8 cellular contexts compared by ENCODE assay signal in the genomic region with DNA sequence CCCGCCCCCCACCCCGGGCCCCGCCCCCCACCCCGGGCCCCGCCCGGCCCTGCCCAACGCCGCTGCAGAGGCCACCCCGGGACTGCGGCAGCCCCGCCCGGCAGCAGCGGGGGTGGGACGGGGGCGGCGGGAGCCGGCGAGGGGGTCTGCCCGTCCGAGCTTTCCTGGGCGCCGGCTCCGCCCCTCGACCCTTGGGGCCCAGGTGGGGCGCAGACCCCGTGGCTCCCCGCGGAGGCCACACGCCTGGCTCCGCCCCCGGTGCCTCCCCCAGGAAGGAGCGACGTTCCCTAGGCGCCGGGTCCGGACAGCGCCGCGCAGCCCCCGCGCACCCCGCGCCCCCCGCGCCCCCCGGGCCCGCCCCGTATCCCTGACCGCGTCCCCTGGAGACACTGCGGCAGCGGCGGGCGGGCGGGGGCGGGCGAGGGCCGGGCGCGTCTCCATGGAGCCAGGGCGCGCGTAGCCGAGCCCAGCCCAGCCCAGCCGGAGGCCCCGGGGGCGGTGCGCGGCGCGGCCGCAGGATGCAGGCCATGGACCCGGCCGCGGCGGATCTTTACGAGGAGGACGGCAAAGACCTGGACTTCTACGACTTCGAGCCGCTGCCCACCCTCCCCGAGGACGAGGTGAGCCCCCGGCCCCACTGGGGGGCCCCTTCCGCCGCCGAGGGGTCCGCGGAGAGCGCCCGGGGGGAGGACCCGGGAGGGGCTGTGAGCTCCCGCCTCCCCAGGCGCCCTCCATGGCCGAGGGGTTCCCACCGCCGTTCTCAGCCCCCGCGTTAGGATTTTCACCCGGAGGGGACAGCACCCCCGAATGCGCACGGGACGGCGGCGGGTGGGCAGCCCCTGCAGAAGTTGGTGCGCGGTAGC. TPM values are rescaled to one million over a fixed set of nuclear protein-coding genes. Genes with fewer than 3 reads are reported as not detected.
A peak's percentile ranks its signal among the peaks of the same experiment; 100 is the strongest.
DNase-seq lines count a peak whose midpoint lies in the region; ATAC-seq and TF ChIP-seq lines count a peak whose summit lies in the region.

A gene with protein sequence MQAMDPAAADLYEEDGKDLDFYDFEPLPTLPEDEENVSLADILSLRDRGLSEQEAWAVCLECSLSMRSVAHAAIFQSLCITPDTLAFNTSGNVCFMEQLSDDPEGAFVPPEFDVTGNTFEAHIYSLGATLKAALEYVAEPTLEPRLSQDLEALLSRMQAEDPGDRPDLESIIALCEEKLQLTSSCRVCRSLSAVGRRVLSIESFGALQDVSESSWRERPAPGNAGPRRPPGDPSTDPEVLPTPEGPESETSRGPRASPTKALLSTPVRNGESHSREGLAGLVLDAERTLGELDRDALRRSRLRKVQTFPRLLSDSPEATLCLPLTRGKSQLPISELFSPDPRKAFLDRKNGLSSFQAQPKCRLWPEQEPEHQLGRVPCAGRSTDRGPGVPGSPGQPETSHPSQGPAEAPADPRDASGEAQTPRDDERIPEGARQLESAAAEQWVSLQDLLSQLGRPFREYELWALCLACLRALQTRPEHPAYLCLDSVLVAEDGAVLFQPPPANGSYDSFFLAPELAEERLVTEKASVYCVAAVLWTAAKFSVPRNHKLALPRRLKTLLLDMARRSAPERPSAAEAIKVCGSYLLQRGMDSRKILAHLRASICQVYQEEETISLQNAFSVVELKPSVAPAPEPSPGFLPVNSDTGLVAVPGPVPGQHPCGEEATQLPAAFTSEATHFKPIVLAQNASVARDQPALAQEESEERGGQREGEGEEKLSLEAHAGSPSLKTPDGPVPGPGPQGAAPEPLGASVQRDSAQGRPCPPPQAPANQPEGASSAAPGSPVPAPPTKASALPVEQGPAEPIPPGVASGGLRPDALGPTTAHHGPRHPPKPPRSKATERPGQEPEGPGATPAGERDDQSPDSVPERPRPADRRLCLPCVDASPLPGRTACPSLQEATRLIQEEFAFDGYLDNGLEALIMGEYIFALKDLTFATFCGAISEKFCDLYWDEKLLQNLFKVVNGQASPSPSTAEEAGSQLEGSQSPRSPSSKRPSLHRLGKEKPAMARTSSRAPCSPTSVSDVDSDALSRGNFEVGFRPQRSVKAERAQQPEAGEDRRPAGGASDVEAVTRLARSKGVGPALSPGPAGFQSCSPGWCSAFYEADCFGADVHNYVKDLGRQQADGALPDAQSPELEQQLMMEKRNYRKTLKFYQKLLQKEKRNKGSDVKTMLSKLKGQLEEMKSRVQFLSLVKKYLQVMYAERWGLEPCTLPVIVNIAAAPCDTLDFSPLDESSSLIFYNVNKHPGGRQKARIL (N-terminal part only) (plus strand): TSS at position 270 of the 863 bp plus-strand sequence. CDS start 249 bp downstream, at position 519.

- H3K4me1 Mint-ChIP-seq in T-helper 17 cell, result no peaks in the 10 kb centered on the region

- peak within 1 kb of the TSS; percentile 77 for H3K4me3 Mint-ChIP-seq in T-helper 17 cell

- H3K36me3 Mint-ChIP-seq in T-helper 17 cell (ENCODE audit: low read depth), result no peaks in the 10 kb centered on the region

- H3K27ac Mint-ChIP-seq in T-helper 17 cell, result no peak within 1 kb of the TSS

- H2AFZ ChIP-seq in neuron (ENCODE audit: low read depth, low read length), result peak within 1 kb of the TSS; percentile 83

- H3K27me3 ChIP-seq in foreskin keratinocyte (peaks cover 26% of the 10 kb centered on the region), neuron (ENCODE audit: insufficient read depth, low read length) (peaks cover 5% of the 10 kb centered on the region)

- H3K4me3 ChIP-seq in neuron (ENCODE audit: low read length), result peak within 1 kb of the TSS; percentile 76

- no peak for TF ChIP-seq CTCF in foreskin keratinocyte (conservative IDR thresholded peaks at IDR 0.05)

- no peaks in the 10 kb centered on the region for H3K9me3 ChIP-seq in T-helper 17 cell (ENCODE audit: control insufficient read depth, low read length, poor library complexity, severe bottlenecking)
- H3K9me3 ChIP-seq in neuron (ENCODE audit: low read length), result peaks cover 2% of the 10 kb centered on the region

- H3K4me1 ChIP-seq in foreskin keratinocyte, result no peaks in the 10 kb centered on the region
- peaks cover 14% of the 10 kb centered on the region for H3K4me1 ChIP-seq in neuron (ENCODE audit: insufficient read depth, low read length)

- no peak within 1 kb of the TSS for H3K27ac ChIP-seq in foreskin keratinocyte

- ATAC-seq in T-helper 17 cell (peak; percentile 78), foreskin keratinocyte (peak; percentile 55), GM21515 (IDR thresholded peaks at IDR 0.05; ENCODE audit: unreplicated experiment) (no peak)

- H3K27me3 Mint-ChIP-seq in T-helper 17 cell, result peaks cover 9% of the 10 kb centered on the region

- DNase-seq in DMS53 (lab: John Stamatoyannopoulos, UW) (peak; percentile 27), DMS53 treated with DMSO at 0.1 percent for 48 hours (lab: John Stamatoyannopoulos, UW; ENCODE audit: unreplicated experiment) (no peak), T-helper 17 cell (peak in 1 of 3 donors; percentile 29), foreskin keratinocyte (no peak), T1000 (lab: John Stamatoyannopoulos, UW) (no peak), HK-2 (ENCODE audit: unreplicated experiment) (no peak)

- no peaks in the 10 kb centered on the region for H3K36me3 ChIP-seq in neuron (ENCODE audit: insufficient read depth, low read length)

RNA-seq across cellular contexts. Expression of the gene that starts here (rescaled TPM):
- total RNA-seq in T-helper 17 cell, result 1 to 10 TPM in 1 of 2 donors, under 1 TPM in 1; 0.42 to 1.1 TPM
- total RNA-seq in foreskin keratinocyte, result 0.03 and 0.04 TPM in 2 replicates
- 0.04 TPM in 1 of 2 replicates, not detected in the other for polyA plus RNA-seq in foreskin keratinocyte

Comparison
In these comparisons a context has a peak if more than half of its experiments do, and no peak if none do; other contexts are left out.
1. Peak in ATAC-seq in foreskin keratinocyte; RNA of the gene not detected or under 1 TPM.